Comparison of ENCODE assay signal across 1 cellular context in genomic region chr19:1441677-1442438, GRCh38.
TF ChIP-seq lines count a peak whose summit lies in the region.

No MANE protein-coding gene starts in this region.

TF ChIP-seq in GM23338, 12 proteins besides CTCF, POLR2A, EP300 and RAD21 (continued from another document):
- no peak for TF ChIP-seq ZNF462 (CRISPR knock-in tag; IDR thresholded peaks at IDR 0.05)
- no peak for TF ChIP-seq CREB1 (CRISPR knock-in tag; IDR thresholded peaks at IDR 0.05; ENCODE audit: low read depth)
- TF ChIP-seq EZH2phosphoT487 (IDR thresholded peaks at IDR 0.05; ENCODE audit: unreplicated experiment) = no peak
- TF ChIP-seq ZNF331 (CRISPR knock-in tag; IDR thresholded peaks at IDR 0.05; ENCODE audit: low read depth) = no peak
- TF ChIP-seq REST (IDR thresholded peaks at IDR 0.05; ENCODE audit: unreplicated experiment) = no peak
- no peak for TF ChIP-seq EZH2 (IDR thresholded peaks at IDR 0.05; ENCODE audit: low read depth, unreplicated experiment)
- TF ChIP-seq NANOG (IDR thresholded peaks at IDR 0.05; ENCODE audit: borderline replicate concordance) = no peak
- TF ChIP-seq STAT1 (IDR thresholded peaks at IDR 0.05; ENCODE audit: unreplicated experiment) = no peak
